Comparison of ENCODE assay signal across 8 cellular contexts in the genomic region with DNA sequence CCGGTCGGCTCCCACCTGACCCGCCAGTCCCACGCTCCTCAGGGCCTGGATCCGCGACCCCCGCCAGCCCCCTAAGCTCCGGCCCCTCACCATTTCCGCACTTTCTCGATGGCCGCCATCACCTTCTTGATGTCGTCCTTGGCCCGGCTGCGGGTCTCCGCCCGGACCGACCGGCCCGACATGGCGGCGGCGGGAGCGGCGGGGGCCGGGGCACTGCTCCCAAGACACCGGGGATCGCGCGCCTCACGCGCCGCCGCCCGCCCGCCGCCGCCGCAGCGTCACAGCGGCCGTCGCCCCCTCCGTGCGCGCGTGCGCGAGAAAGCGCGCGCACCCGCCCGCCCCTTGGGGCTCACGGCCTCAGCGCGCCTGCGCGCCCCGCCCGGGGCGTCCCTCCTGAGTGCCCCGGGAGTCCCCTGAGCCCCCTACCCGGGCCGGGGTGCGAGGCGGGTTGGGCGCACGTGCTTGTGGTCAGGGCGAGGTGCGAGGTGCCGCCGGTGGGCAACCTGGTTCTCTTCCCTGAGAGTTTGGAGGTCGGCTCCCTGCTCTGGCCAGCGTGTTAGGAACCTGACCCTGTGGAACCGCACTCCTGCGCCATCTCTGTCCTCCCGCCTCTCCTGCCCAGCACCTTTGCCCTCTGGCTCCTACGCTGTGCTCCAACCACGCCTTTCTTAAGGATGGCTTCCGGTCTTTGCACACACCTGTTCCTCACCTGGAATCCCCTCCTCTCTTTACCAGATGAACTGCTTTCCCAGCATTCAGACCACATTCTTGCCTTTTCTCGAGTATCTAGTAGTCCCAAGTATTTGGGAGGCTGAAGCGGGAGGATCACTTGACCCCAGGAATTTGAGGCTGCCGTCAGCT. TPM values are rescaled to one million over a fixed set of nuclear protein-coding genes. Genes with fewer than 3 reads are reported as not detected.
DNase-seq lines count a peak whose midpoint lies in the region; ATAC-seq, FAIRE-seq and TF ChIP-seq lines count a peak whose summit lies in the region.

A gene (minus strand): TSS at position 294 of the 861 bp plus-strand sequence. CDS start 112 bp downstream, at position 182.

- H4K20me1 ChIP-seq in HCT116 (ENCODE audit: insufficient read depth) = no peaks in the 10 kb centered on the region
- no peaks in the 10 kb centered on the region for H4K20me1 ChIP-seq in GM12878 (ENCODE audit: control insufficient read depth, insufficient read depth)

- SMC1A ChIA-PET in GM12878 (lab: Charles Lee; ENCODE audit: uncharacterized antibody, unreplicated experiment) = interaction anchor here (1.1 to 2.6 kb wide), 4 partner anchors 9 to 38 kb away, joined by 3 to 10 read pairs (median 4); no protein-coding TSS in a partner anchor

- no peak for TF ChIP-seq EP300 in GM12878 (IDR thresholded peaks at IDR 0.05; ENCODE audit: borderline replicate concordance in 1 of 2, control insufficient read depth in 1 of 2, low read depth in 2 of 2, low read length in 2 of 2)

- peak within 1 kb of the TSS; percentile 89 for H3K9ac ChIP-seq in HCT116 (ENCODE audit: low read length)
- peak within 1 kb of the TSS; percentile 91 for H3K9ac ChIP-seq in GM12878 (ENCODE audit: control insufficient read depth, insufficient read depth, low read length)

- peak within 1 kb of the TSS; percentile 52 for H2AFZ ChIP-seq in HCT116 (ENCODE audit: low read depth, low read length, poor library complexity, severe bottlenecking)
- H2AFZ ChIP-seq in GM12878 (ENCODE audit: control insufficient read depth, low read depth, low read length) = peak within 1 kb of the TSS; percentile 97

- H3K4me1 ChIP-seq in HCT116 (ENCODE audit: control insufficient read depth in 1 of 2, insufficient read depth in 2 of 2, low read length in 2 of 2) (peaks cover 16 to 35% of the 10 kb centered on the region in 2 experiments), GM12878 (ENCODE audit: control insufficient read depth, insufficient read depth, low read length) (peaks cover 18% of the 10 kb centered on the region)

- RAD21 ChIA-PET in HCT116 (lab: Charles Lee; ENCODE audit: low non-redundant PET in 1 of 2, low total read pairs in 2 of 2, uncharacterized antibody in 2 of 2, unreplicated experiment in 2 of 2) = no interaction called here
- RAD21 ChIA-PET in GM12878 (lab: Charles Lee; ENCODE audit: unreplicated experiment) = interaction anchor here (0.6 to 4.1 kb wide), 3 partner anchors 21 to 60 kb away, joined by 4 to 21 read pairs (median 4); a partner anchor contains a TSS

- in situ Hi-C loops in GM12878 (cut with MboI) = no loop called here

- ATAC-seq in HCT116 (peak; percentile 76), GM12878 (peak; percentile 49), sciatic nerve (peak; percentile 71)

- no peak for TF ChIP-seq RAD21 in HCT116 (IDR thresholded peaks at IDR 0.05; ENCODE audit: low read depth)
- TF ChIP-seq RAD21 in GM12878 (IDR thresholded peaks at IDR 0.05; ENCODE audit: insufficient read depth, low read depth, low read length) = no peak

- CTCF ChIA-PET in GM10248 (lab: Yijun Ruan, JAX) (interaction anchor here (1.0 to 1.6 kb wide), 4 partner anchors 10 to 168 kb away, joined by 3 to 8 read pairs (median 4); no protein-coding TSS in a partner anchor), HCT116 (lab: Charles Lee) (no interaction called here), GM12878 (lab: Yijun Ruan, JAX) (interaction anchor here (1.8 to 2.6 kb wide), 2 partner anchors 32 kb away, joined by 8 to 9 read pairs; no protein-coding TSS in a partner anchor)

- H3K27me3 ChIP-seq in HCT116 (ENCODE audit: insufficient read depth, low read length) = no peaks in the 10 kb centered on the region
- H3K27me3 ChIP-seq in GM12878 (replicated peaks in 1 of 2; ENCODE audit: control insufficient read depth in 2 of 2, insufficient read depth in 2 of 2, low read length in 1 of 2) = no peaks in the 10 kb centered on the region

- DNase-seq in GM10248 (ENCODE audit: extremely low spot score) (peak; percentile 96), HCT116 (ENCODE audit: low read depth, low spot score) (peak; percentile 32), MV-4-11 (lab: John Stamatoyannopoulos, UW) (peak; percentile 70), T-helper 9 cell (peak; percentile 71), GM12878 (ENCODE audit: low read depth, low spot score) (no peak), iPS DF 19.7 (ENCODE audit: low read depth, low spot score) (peak; percentile 59), sciatic nerve (ENCODE audit: low spot score) (peak; percentile 84), amniotic stem cell (lab: John Stamatoyannopoulos, UW) (no peak)

- H3K9me3 ChIP-seq in HCT116 (ENCODE audit: control insufficient read depth in 1 of 2, insufficient read depth in 1 of 2, low read depth in 1 of 2, low read length in 2 of 2) (no peaks in the 10 kb centered on the region), GM12878 (replicated peaks; ENCODE audit: control insufficient read depth, insufficient read depth, low read length) (no peaks in the 10 kb centered on the region)

- POLR2A ChIA-PET in GM10248 (lab: Yijun Ruan, JAX) = interaction anchor here (0.6 to 1.5 kb wide), 3 partner anchors 8 to 20 kb away, joined by 3 to 6 read pairs (median 6); a partner anchor contains a TSS
- POLR2A ChIA-PET in HCT116 (lab: Charles Lee) = interaction anchor here (0.8 to 1.0 kb wide), 2 partner anchors 9 to 10 kb away, joined by 3 read pairs; no protein-coding TSS in a partner anchor
- POLR2A ChIA-PET in GM12878 (lab: Charles Lee) = interaction anchor here (0.6 to 4.3 kb wide), 6 partner anchors 10 to 746 kb away, joined by 3 to 41 read pairs (median 4); a partner anchor contains a TSS

- H3K36me3 ChIP-seq in HCT116 (ENCODE audit: control insufficient read depth in 1 of 2, insufficient read depth in 2 of 2, low read length in 2 of 2) (peaks cover 0 to 4% of the 10 kb centered on the region in 2 experiments; a peak in 3 of 4 replicates), GM12878 (ENCODE audit: control insufficient read depth in 2 of 2, insufficient read depth in 2 of 2, low read length in 1 of 2) (no peaks in the 10 kb centered on the region)

- WGBS in GM12878 (ENCODE audit: insufficient coverage, insufficient replicate concordance, low lambda C conversion rate, missing lambda C conversion rate) = 4% methylated on average over 72 of the region's 83 CpGs

- H3K79me2 ChIP-seq in HCT116 (ENCODE audit: insufficient read depth, low read length) = peaks cover 44% of the 10 kb centered on the region
- peaks cover 33% of the 10 kb centered on the region for H3K79me2 ChIP-seq in GM12878 (ENCODE audit: control insufficient read depth, insufficient read depth, low read length)

- H3K4me3 ChIP-seq in HCT116 (replicated peaks in 1 of 2; ENCODE audit: low read depth in 1 of 2, low read length in 2 of 2) (peak within 1 kb of the TSS; percentile 94 to 99), GM12878 (peak within 1 kb of the TSS; percentile 98)

- intact Hi-C loops in HCT116 (cut with micrococcal nuclease) (loop anchor here (1.0 kb wide), 1 partner anchor 35 kb away; a partner anchor contains a TSS), GM12878 (cut with micrococcal nuclease; ENCODE audit: unreplicated experiment) (loop anchor here (1.0 to 2.0 kb wide), 2 partner anchors 21 to 35 kb away; a partner anchor contains a TSS), sciatic nerve (cut with DNase I) (no loop called here)

- H3K4me2 ChIP-seq in HCT116 (ENCODE audit: low read length) (peak within 1 kb of the TSS; percentile 90), GM12878 (ENCODE audit: control insufficient read depth, insufficient read depth) (peak within 1 kb of the TSS; percentile 79)

- TSS peak; percentile 92 for BruUV-seq in HCT116 (replicated peaks; lab: Mats Ljungman, UMichigan)
- BruUV-seq in GM12878 (replicated peaks; lab: Mats Ljungman, UMichigan) = TSS peak; percentile 64

- TF ChIP-seq CTCF in GM10248 (IDR thresholded peaks at IDR 0.05; ENCODE audit: control extremely low read depth, extremely low read depth, low read depth, missing control alignments) = no peak
- TF ChIP-seq CTCF in HCT116 (IDR thresholded peaks at IDR 0.05 in 2 of 3, conservative IDR thresholded peaks at IDR 0.05 in 1 of 3; ENCODE audit: borderline replicate concordance in 1 of 3, insufficient read depth in 1 of 3, low read depth in 2 of 3, low read length in 2 of 3) = no peak
- TF ChIP-seq CTCF in GM12878 (IDR thresholded peaks at IDR 0.05 in 2 of 3, conservative IDR thresholded peaks at IDR 0.05 in 1 of 3; ENCODE audit: control insufficient read depth in 2 of 3, extremely low read depth in 1 of 3, insufficient read depth in 1 of 3, low read depth in 3 of 3, low read length in 3 of 3) = no peak

- H3K27ac ChIP-seq in HCT116 (ENCODE audit: low read depth, low read length) = peak within 1 kb of the TSS; percentile 99
- peak within 1 kb of the TSS; percentile 97 for H3K27ac ChIP-seq in GM12878 (ENCODE audit: control insufficient read depth, insufficient read depth)

- peak; percentile 50 for TF ChIP-seq POLR2A in HCT116 (IDR thresholded peaks at IDR 0.05; ENCODE audit: borderline replicate concordance, extremely low read depth, insufficient read depth, insufficient read length)
- peak; percentile 85 for TF ChIP-seq POLR2A in GM12878 (IDR thresholded peaks at IDR 0.05; ENCODE audit: low read depth, low read length)

- no peaks in the 10 kb centered on the region for H3K9me2 ChIP-seq in HCT116 (ENCODE audit: insufficient read depth)

- FAIRE-seq in GM12878 (lab: Jason Lieb, UNC) = no peak

TF ChIP-seq in HCT116, 20 proteins besides CTCF, POLR2A, EP300 and RAD21 (continues in another document):
- no peak for TF ChIP-seq SRF (IDR thresholded peaks at IDR 0.05; ENCODE audit: low read depth)
- peak; percentile 73 for TF ChIP-seq POLR2AphosphoS5 (IDR thresholded peaks at IDR 0.05; ENCODE audit: low read depth, low read length)

TF ChIP-seq in GM12878, 131 proteins besides CTCF, POLR2A, EP300 and RAD21 (continues in another document):
- peak; percentile 99 for TF ChIP-seq SMARCA5 (IDR thresholded peaks at IDR 0.05)
- no peak for TF ChIP-seq FOXK2 (IDR thresholded peaks at IDR 0.05)

RNA-seq across cellular contexts. Expression of the gene that starts here (rescaled TPM):
- 50.4 TPM for total RNA-seq in HCT116 (2021; ENCODE audit: unreplicated experiment)
- polyA plus RNA-seq in HCT116 (2012) = 48.2 and 49.4 TPM in 2 replicates
- total RNA-seq in GM12878 (2013; cell fraction: nucleolus; rRNA removed) = 7.6 and 8.2 TPM in 2 replicates
- total RNA-seq in GM12878 (2014; rRNA removed) = 20.7 and 24.2 TPM in 2 replicates
- 22.7 and 23.0 TPM in 2 replicates for total RNA-seq in GM12878 (2014; rRNA removed; fragmentation: Illumina TruSeq; extraction: Trizol)
- total RNA-seq in GM12878 (2021) = 49.4 and 60.9 TPM in 2 replicates
- 19.8 TPM for polyA plus RNA-seq in GM12878 (2011; ENCODE audit: low read depth)
- 39.3 and 54.1 TPM in 2 replicates for polyA plus RNA-seq in GM12878 (2011; rRNA removed)
- 52.4 and 73.8 TPM in 2 replicates for polyA plus RNA-seq in GM12878 (2011; cell fraction: cytosol; rRNA removed)
- polyA plus RNA-seq in GM12878 (2011; cell fraction: nucleus; rRNA removed) = 29.2 and 29.8 TPM in 2 replicates
- polyA plus RNA-seq in GM12878 (2012) = 30.3 and 61.8 TPM in 2 replicates
- 31.6 and 46.3 TPM in 2 replicates for polyA plus RNA-seq in GM12878 (2014; fragmentation: Illumina TruSeq; extraction: Trizol)
- 10 to 100 TPM; 10.9 to 21.2 TPM for polyA plus RNA-seq in GM12878 (2014; fragmentation: Nextera tagmentation; extraction: Ambion mirVana)
- polyA plus RNA-seq in GM12878 (2014; rRNA removed) = 61.3 and 66.0 TPM in 2 replicates
- 10 to 100 TPM; 61.7 to 61.8 TPM for polyA plus RNA-seq in GM12878 (2016; fragmentation: Nextera tagmentation; extraction: Ambion mirVana)
- polyA minus RNA-seq in GM12878 (2011; rRNA and poly(A)+ RNA removed) = 28.9 and 45.5 TPM in 2 replicates
- 25.5 and 36.7 TPM in 2 replicates for polyA minus RNA-seq in GM12878 (2011; cell fraction: cytosol; rRNA and poly(A)+ RNA removed)
- 11.1 and 19.8 TPM in 2 replicates for polyA minus RNA-seq in GM12878 (2011; cell fraction: nucleus; rRNA and poly(A)+ RNA removed)
- total RNA-seq in sciatic nerve = 38.6 TPM

Comparison
In these comparisons a context has a peak if more than half of its experiments do, and no peak if none do; other contexts are left out.
1. DNase-seq: peak in GM10248 (single experiment), HCT116 (single experiment), MV-4-11 (single experiment), T-helper 9 cell (single experiment), iPS DF 19.7 (single experiment) and sciatic nerve (single experiment); none in GM12878 (single experiment) and amniotic stem cell (single experiment).
2. Peak in every context shown above with its lines, with median percentiles within 50 percentile points of each other: ATAC-seq.